In the genomic region with DNA sequence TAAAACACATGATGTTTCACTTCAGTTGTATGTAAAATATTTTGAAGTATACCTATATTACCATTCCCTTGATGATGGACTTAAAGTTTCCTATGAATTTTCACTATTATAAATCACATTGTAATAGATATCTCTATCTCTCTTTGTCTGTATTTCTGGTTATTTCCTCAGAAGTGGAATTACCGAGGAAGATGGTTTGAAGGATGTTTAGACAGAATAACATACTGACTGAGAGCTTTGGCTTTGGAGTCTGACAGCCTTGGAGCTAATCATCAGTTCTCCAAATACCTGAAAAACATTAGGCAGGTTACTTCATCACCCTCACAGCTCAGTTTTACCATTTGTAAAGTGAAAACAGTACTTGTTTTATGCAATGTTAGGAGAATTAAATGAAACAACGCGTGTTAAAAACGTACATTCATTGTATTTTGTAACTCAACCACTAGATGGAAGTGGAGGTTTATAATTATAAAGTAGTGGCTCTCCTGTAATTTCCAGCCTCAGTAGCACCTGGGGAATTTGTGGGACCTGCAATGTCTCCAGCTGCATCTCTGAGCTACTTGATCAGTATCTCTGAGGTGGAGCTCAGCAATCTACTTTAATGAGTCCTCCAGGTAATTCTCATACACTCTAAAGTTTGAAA, we compare ENCODE assay signal across 9 cellular contexts. TPM values are rescaled to one million over a fixed set of nuclear protein-coding genes. Genes with fewer than 3 reads are reported as not detected.
DNase-seq lines count a peak whose midpoint lies in the region; ATAC-seq, FAIRE-seq and TF ChIP-seq lines count a peak whose summit lies in the region.
"Had no signal": no experiment of that assay in that cellular context is flagged by ENCODE, and none has a peak within 500 bp of the region (broad histone marks: within the 10 kb centered on the region; RNA-seq: fewer than 3 reads in every experiment).

No MANE protein-coding gene starts in this region.

- H3K79me2 ChIP-seq in neural cell (replicated peaks; ENCODE audit: insufficient read depth, low read length), result no peaks in the 10 kb centered on the region

- no peak overlapping the region for H3K9ac ChIP-seq in neural cell (ENCODE audit: low read length)

- H3K9me2 ChIP-seq in neural cell (ENCODE audit: insufficient read depth, low read length), result no peaks in the 10 kb centered on the region

- peak; percentile 46 for TF ChIP-seq CTCF in cardiac muscle cell (IDR thresholded peaks at IDR 0.05; ENCODE audit: low read depth, low read length)
- peak in 1 of 2 donors; percentile 72 for TF ChIP-seq CTCF in right atrium auricular region (IDR thresholded peaks at IDR 0.05)
- TF ChIP-seq CTCF in neural cell (IDR thresholded peaks at IDR 0.05; ENCODE audit: poor library complexity, severe bottlenecking), result peak; percentile 78

- ATAC-seq in HG03378 (IDR thresholded peaks at IDR 0.05; ENCODE audit: unreplicated experiment), result peak; percentile 50
- no peak for ATAC-seq in HG03280 (IDR thresholded peaks at IDR 0.05; ENCODE audit: unreplicated experiment)

- DNase-seq in cardiac muscle cell (ENCODE audit: low read depth in 1 of 2, low spot score in 1 of 2), result peak; percentile 38 to 60
- no peak for DNase-seq in right atrium auricular region (ENCODE audit: low spot score)
- peak; percentile 48 for DNase-seq in RCC 7860 (ENCODE audit: low spot score)
- DNase-seq in erythroblast (lab: John Stamatoyannopoulos, UW), result peak; percentile 21 to 64
- DNase-seq in activated gamma-delta T cell treated with Interleukin-2 at 50 U/mL for 16 hours, result no peak

- TF ChIP-seq POLR2A in erythroblast (IDR thresholded peaks at IDR 0.05; ENCODE audit: low read length), result no peak

- no peaks in the 10 kb centered on the region for H3F3A ChIP-seq in neural cell (ENCODE audit: insufficient read depth, low read length, poor library complexity, severe bottlenecking)

- H4K20me1 ChIP-seq in neural cell (ENCODE audit: insufficient read depth), result no peaks in the 10 kb centered on the region

- peak; percentile 61 for FAIRE-seq in RCC 7860 (lab: Jason Lieb, UNC)
- FAIRE-seq: colon had no signal

- H3K4me2 ChIP-seq in neural cell (ENCODE audit: low read length), result no peak overlapping the region

- no peak for TF ChIP-seq EP300 in neural cell (conservative IDR thresholded peaks at IDR 0.05; ENCODE audit: poor library complexity, severe bottlenecking)

- H3K9me3 ChIP-seq in cardiac muscle cell (ENCODE audit: low read depth), result no peaks in the 10 kb centered on the region
- H3K9me3 ChIP-seq in right atrium auricular region, result no peaks in the 10 kb centered on the region
- no peaks in the 10 kb centered on the region for H3K9me3 ChIP-seq in neural cell (ENCODE audit: low read length)

- peak; percentile 79 for TF ChIP-seq RAD21 in neural cell (conservative IDR thresholded peaks at IDR 0.05)

- H3K36me3 ChIP-seq in cardiac muscle cell, result no peaks in the 10 kb centered on the region
- no peaks in the 10 kb centered on the region for H3K36me3 ChIP-seq in right atrium auricular region
- H3K36me3 ChIP-seq in neural cell (ENCODE audit: insufficient read depth, low read length), result no peaks in the 10 kb centered on the region

- H3K27ac ChIP-seq in cardiac muscle cell (no peak overlapping the region), right atrium auricular region (no peak overlapping the region), neural cell (ENCODE audit: low read length) (no peak overlapping the region)

- no peak overlapping the region for H3K4me3 ChIP-seq in cardiac muscle cell
- no peak overlapping the region for H3K4me3 ChIP-seq in right atrium auricular region
- no peak overlapping the region for H3K4me3 ChIP-seq in neural cell (ENCODE audit: low read length)

- H2AFZ ChIP-seq in neural cell (ENCODE audit: low read depth, low read length), result no peak overlapping the region

- H3K4me1 ChIP-seq in cardiac muscle cell (ENCODE audit: low read depth), result no peaks in the 10 kb centered on the region
- no peaks in the 10 kb centered on the region for H3K4me1 ChIP-seq in right atrium auricular region

- H3K27me3 ChIP-seq in cardiac muscle cell (no peaks in the 10 kb centered on the region), right atrium auricular region (no peaks in the 10 kb centered on the region), neural cell (ENCODE audit: insufficient read depth, low read depth, low read length) (no peaks in the 10 kb centered on the region)

TF ChIP-seq in neural cell, 6 proteins besides CTCF, POLR2A, EP300 and RAD21:
- TF ChIP-seq, protein P1, sequence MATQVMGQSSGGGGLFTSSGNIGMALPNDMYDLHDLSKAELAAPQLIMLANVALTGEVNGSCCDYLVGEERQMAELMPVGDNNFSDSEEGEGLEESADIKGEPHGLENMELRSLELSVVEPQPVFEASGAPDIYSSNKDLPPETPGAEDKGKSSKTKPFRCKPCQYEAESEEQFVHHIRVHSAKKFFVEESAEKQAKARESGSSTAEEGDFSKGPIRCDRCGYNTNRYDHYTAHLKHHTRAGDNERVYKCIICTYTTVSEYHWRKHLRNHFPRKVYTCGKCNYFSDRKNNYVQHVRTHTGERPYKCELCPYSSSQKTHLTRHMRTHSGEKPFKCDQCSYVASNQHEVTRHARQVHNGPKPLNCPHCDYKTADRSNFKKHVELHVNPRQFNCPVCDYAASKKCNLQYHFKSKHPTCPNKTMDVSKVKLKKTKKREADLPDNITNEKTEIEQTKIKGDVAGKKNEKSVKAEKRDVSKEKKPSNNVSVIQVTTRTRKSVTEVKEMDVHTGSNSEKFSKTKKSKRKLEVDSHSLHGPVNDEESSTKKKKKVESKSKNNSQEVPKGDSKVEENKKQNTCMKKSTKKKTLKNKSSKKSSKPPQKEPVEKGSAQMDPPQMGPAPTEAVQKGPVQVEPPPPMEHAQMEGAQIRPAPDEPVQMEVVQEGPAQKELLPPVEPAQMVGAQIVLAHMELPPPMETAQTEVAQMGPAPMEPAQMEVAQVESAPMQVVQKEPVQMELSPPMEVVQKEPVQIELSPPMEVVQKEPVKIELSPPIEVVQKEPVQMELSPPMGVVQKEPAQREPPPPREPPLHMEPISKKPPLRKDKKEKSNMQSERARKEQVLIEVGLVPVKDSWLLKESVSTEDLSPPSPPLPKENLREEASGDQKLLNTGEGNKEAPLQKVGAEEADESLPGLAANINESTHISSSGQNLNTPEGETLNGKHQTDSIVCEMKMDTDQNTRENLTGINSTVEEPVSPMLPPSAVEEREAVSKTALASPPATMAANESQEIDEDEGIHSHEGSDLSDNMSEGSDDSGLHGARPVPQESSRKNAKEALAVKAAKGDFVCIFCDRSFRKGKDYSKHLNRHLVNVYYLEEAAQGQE (IDR thresholded peaks at IDR 0.05; ENCODE audit: borderline replicate concordance), result no peak
- peak; percentile 80 for TF ChIP-seq SMC3 (conservative IDR thresholded peaks at IDR 0.05; ENCODE audit: poor library complexity)

RNA-seq across cellular contexts. Expression of a gene that starts 14.3 kb away (rescaled TPM):
- total RNA-seq in cardiac muscle cell (not detected in 2 replicates), right atrium auricular region (1 to 10 TPM; 1.8 to 2.7 TPM)
- polyA plus RNA-seq in cardiac muscle cell (0.61 TPM in 1 of 2 replicates, not detected in the other), neural cell (not detected in 2 replicates)
- not detected in 2 replicates for polyA minus RNA-seq in neural cell

RNA-seq across cellular contexts. Expression of a gene that starts 23.4 kb away (rescaled TPM):
- total RNA-seq in cardiac muscle cell, result under 0.01 TPM in 1 of 2 replicates, not detected in the other
- not detected in 2 replicates for polyA plus RNA-seq in cardiac muscle cell
- 10 to 100 TPM in 1 of 2 donors, 1 to 10 TPM in 1; 8.9 to 13.5 TPM for total RNA-seq in right atrium auricular region
- polyA plus RNA-seq in neural cell, result 0.18 TPM in 1 of 2 replicates, not detected in the other
- polyA minus RNA-seq in neural cell, result under 0.01 TPM in 1 of 2 replicates, not detected in the other

RNA-seq across cellular contexts. Expression of a gene that starts 36.3 kb away (rescaled TPM):
- total RNA-seq in cardiac muscle cell (18.4 and 23.7 TPM in 2 replicates), right atrium auricular region (10 to 100 TPM; 12.5 to 14.0 TPM)
- polyA plus RNA-seq in cardiac muscle cell (10.9 and 15.5 TPM in 2 replicates), neural cell (11.3 and 13.1 TPM in 2 replicates)
- polyA minus RNA-seq in neural cell, result 19.7 and 23.8 TPM in 2 replicates

RNA-seq across cellular contexts. Expression of a gene that starts 59.9 kb away (rescaled TPM):
- total RNA-seq in cardiac muscle cell (not detected in 2 replicates), right atrium auricular region (not detected)
- polyA plus RNA-seq in cardiac muscle cell (not detected in 2 replicates), neural cell (1.2 and 1.5 TPM in 2 replicates)
- polyA minus RNA-seq in neural cell, result 0.46 and 0.49 TPM in 2 replicates

Comparison
In these comparisons a context has a peak if more than half of its experiments do, and no peak if none do; other contexts are left out.
1. DNase-seq: peak in cardiac muscle cell (2 of 2), RCC 7860 (single experiment) and erythroblast (2 of 2); none in right atrium auricular region (single experiment) and activated gamma-delta T cell treated with Interleukin-2 at 50 U/mL for 16 hours (single experiment).